19 cellular contexts compared by ENCODE assay signal in genomic region chr14:64215978-64216377, GRCh38.
DNase-seq lines count a peak whose midpoint lies in the region; ATAC-seq, FAIRE-seq and TF ChIP-seq lines count a peak whose summit lies in the region.
"Had no signal": no experiment of that assay in that cellular context is flagged by ENCODE, and none has a peak within 500 bp of the region (broad histone marks: within the 10 kb centered on the region; RNA-seq: fewer than 3 reads in every experiment).

No MANE protein-coding gene starts in this region.

- peak overlapping the region; percentile 53 for H3K4me2 ChIP-seq in OCI-LY1 (ENCODE audit: low read length)
- H3K4me2 ChIP-seq: BLaER1, PC-9 had no signal

- H3K4me3 Mint-ChIP-seq in mesothelial cell of epicardium = no peak overlapping the region
- peak overlapping the region; percentile 21 for H3K4me3 Mint-ChIP-seq in stimulated activated naive B cell treated with anti-CD40 and anti-IgM and Interleukin-4, amounts not matched to agents 10 μg/mL and 1 μg/mL and 100 μg/mL, for 72 hours
- H3K4me3 Mint-ChIP-seq in natural killer cell = no peak overlapping the region

- H3K4me1 ChIP-seq in OCI-LY1 (ENCODE audit: insufficient read depth, low read length, severe bottlenecking) = peaks cover 92% of the 10 kb centered on the region

- TF ChIP-seq CTCF in OCI-LY1 (IDR thresholded peaks at IDR 0.05; ENCODE audit: low read length) (no peak), mesothelial cell of epicardium (IDR thresholded peaks at IDR 0.05; ENCODE audit: unreplicated experiment) (no peak), natural killer cell (IDR thresholded peaks at IDR 0.05) (no peak)

- peak overlapping the region; percentile 47 for H3K9ac ChIP-seq in OCI-LY1 (ENCODE audit: low read length)
- H3K9ac ChIP-seq: BLaER1 had no signal

- no peaks in the 10 kb centered on the region for H3K79me2 ChIP-seq in OCI-LY1 (ENCODE audit: insufficient read depth, low read length)

- H3K4me3 ChIP-seq in OCI-LY1 (ENCODE audit: low read depth, low read length, poor library complexity, severe bottlenecking) = peak overlapping the region; percentile 38
- H3K4me3 ChIP-seq: BLaER1, PC-9 had no signal

- no peaks in the 10 kb centered on the region for H3K27me3 ChIP-seq in OCI-LY1 (ENCODE audit: insufficient read depth, low read length)
- H3K27me3 ChIP-seq: BLaER1 had no signal

- peaks cover 46% of the 10 kb centered on the region for H3K4me1 Mint-ChIP-seq in mesothelial cell of epicardium
- peaks cover 31 to 56% of the 10 kb centered on the region in 2 donors for H3K4me1 Mint-ChIP-seq in stimulated activated naive B cell treated with anti-CD40 and anti-IgM and Interleukin-4, amounts not matched to agents 10 μg/mL and 1 μg/mL and 100 μg/mL, for 72 hours
- no peaks in the 10 kb centered on the region for H3K4me1 Mint-ChIP-seq in natural killer cell

- peak; percentile 11 for FAIRE-seq in GM19239 (lab: Jason Lieb, UNC)

- H4K20me1 ChIP-seq in OCI-LY1 (ENCODE audit: insufficient read depth, low read length) = no peaks in the 10 kb centered on the region
- H4K20me1 ChIP-seq: BLaER1 had no signal

- H3K27ac ChIP-seq in OCI-LY1 (ENCODE audit: low read depth, low read length, poor library complexity, severe bottlenecking) = peak overlapping the region; percentile 100
- H3K27ac ChIP-seq: BLaER1, PC-9 had no signal

- no peak overlapping the region for H2AFZ ChIP-seq in OCI-LY1 (ENCODE audit: low read length)
- H2AFZ ChIP-seq: PC-9 had no signal

- H3K36me3 Mint-ChIP-seq in mesothelial cell of epicardium (peaks cover 29% of the 10 kb centered on the region), natural killer cell (peaks cover 42% of the 10 kb centered on the region)
- H3K36me3 Mint-ChIP-seq in stimulated activated naive B cell treated with anti-CD40 and anti-IgM and Interleukin-4, amounts not matched to agents 10 μg/mL and 1 μg/mL and 100 μg/mL, for 72 hours = peaks cover 23 to 41% of the 10 kb centered on the region in 2 donors

- no peaks in the 10 kb centered on the region for H3K9me2 ChIP-seq in OCI-LY1 (ENCODE audit: low read depth, low read length)

- H3K36me3 ChIP-seq in OCI-LY1 (ENCODE audit: insufficient read depth, low read length) = peaks cover 98% of the 10 kb centered on the region

- H3F3A ChIP-seq in OCI-LY1 (ENCODE audit: insufficient read depth, low read length) = 0 out of 2 replicates have a peak, but pooled peaks cover 5% of the 10 kb centered on the region

- ATAC-seq in stimulated activated naive B cell treated with anti-CD40 and anti-IgM and Interleukin-4, amounts not matched to agents 10 μg/mL and 1 μg/mL and 100 μg/mL, for 72 hours (replicated peaks) = peak in 1 of 2 donors; percentile 25
- ATAC-seq in natural killer cell = no peak
- ATAC-seq: HCT116, SK-N-SH treated with all-trans-retinoic acid at 6 μM for 48 hours had no signal

- H3K9me3 ChIP-seq in OCI-LY1 (ENCODE audit: low read length) = no peaks in the 10 kb centered on the region
- H3K9me3 ChIP-seq: BLaER1 had no signal

- no peak for DNase-seq in GM19239 (ENCODE audit: insufficient read length, low spot score)
- no peak for DNase-seq in mesothelial cell of epicardium (ENCODE audit: low spot score in 2 of 2, unreplicated experiment in 2 of 2)
- DNase-seq in stimulated activated naive B cell treated with anti-CD40 and anti-IgM and Interleukin-4, amounts not matched to agents 10 μg/mL and 1 μg/mL and 100 μg/mL, for 72 hours = no peak
- DNase-seq in natural killer cell = no peak
- no peak for DNase-seq in NCI-H2171 (lab: John Stamatoyannopoulos, UW)
- no peak for DNase-seq in C1 segment of cervical spinal cord (lab: John Stamatoyannopoulos, UW)
- DNase-seq: DMS53; KBM-7; NCI-H1048; NCI-H146; NCI-H2081 treated with DMSO at 0.1 percent for 48 hours; NCI-H345; NCI-H526 treated with DMSO at 0.1 percent for 48 hours; NK-92 treated with Interleukin-12 subunit alpha and Interleukin-12 subunit beta, amount 100 ng/mL, for 24 hours; PC-9 had no signal

- no peaks in the 10 kb centered on the region for H3K9me3 Mint-ChIP-seq in mesothelial cell of epicardium
- peaks cover 0 to 6% of the 10 kb centered on the region in 2 donors for H3K9me3 Mint-ChIP-seq in stimulated activated naive B cell treated with anti-CD40 and anti-IgM and Interleukin-4, amounts not matched to agents 10 μg/mL and 1 μg/mL and 100 μg/mL, for 72 hours
- no peaks in the 10 kb centered on the region for H3K9me3 Mint-ChIP-seq in natural killer cell

- intact Hi-C loops in natural killer cell (cut with micrococcal nuclease) = no loop called here

- H3K27me3 Mint-ChIP-seq in mesothelial cell of epicardium (ENCODE audit: low read depth) (no peaks in the 10 kb centered on the region), natural killer cell (ENCODE audit: low read depth in 2 of 2) (no peaks in the 10 kb centered on the region)
- H3K27me3 Mint-ChIP-seq in stimulated activated naive B cell treated with anti-CD40 and anti-IgM and Interleukin-4, amounts not matched to agents 10 μg/mL and 1 μg/mL and 100 μg/mL, for 72 hours = no peaks in the 10 kb centered on the region

- peak overlapping the region; percentile 12 for H3K27ac Mint-ChIP-seq in mesothelial cell of epicardium
- peak overlapping the region; percentile 89 for H3K27ac Mint-ChIP-seq in stimulated activated naive B cell treated with anti-CD40 and anti-IgM and Interleukin-4, amounts not matched to agents 10 μg/mL and 1 μg/mL and 100 μg/mL, for 72 hours
- H3K27ac Mint-ChIP-seq in natural killer cell = no peak overlapping the region

Comparison
In these comparisons a context has a peak if more than half of its experiments do, and no peak if none do; other contexts are left out.
1. H3K27ac Mint-ChIP-seq: peak in mesothelial cell of epicardium (single experiment) and stimulated activated naive B cell treated with anti-CD40 and anti-IgM and Interleukin-4, amounts not matched to agents 10 μg/mL and 1 μg/mL and 100 μg/mL, for 72 hours (single experiment); none in natural killer cell (0 of 2).
2. H3K4me3 Mint-ChIP-seq: peak in stimulated activated naive B cell treated with anti-CD40 and anti-IgM and Interleukin-4, amounts not matched to agents 10 μg/mL and 1 μg/mL and 100 μg/mL, for 72 hours (2 of 2); none in mesothelial cell of epicardium (single experiment) and natural killer cell (single experiment).